ENCODE assay signal across 11 cellular contexts in the genomic region with DNA sequence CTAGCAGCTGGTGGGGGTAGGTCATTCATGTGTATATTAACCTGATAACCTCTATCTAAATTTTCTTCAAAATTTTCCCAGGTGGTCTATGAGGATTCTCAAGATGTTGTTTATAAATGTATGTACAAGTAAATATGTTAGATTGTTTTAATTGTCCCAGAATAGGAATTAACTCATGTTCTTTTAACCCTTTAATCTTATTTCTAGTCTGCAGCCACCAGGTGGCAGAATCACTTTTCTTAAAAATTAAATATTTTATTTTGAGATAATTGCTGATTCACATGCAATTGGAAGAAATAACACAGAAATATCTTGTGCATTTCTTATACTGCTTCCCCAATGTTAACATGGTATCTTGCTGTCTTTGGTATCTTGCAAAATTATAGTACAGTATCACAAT.
DNase-seq lines count a peak whose midpoint lies in the region; TF ChIP-seq lines count a peak whose summit lies in the region.
"Had no signal": no experiment of that assay in that cellular context is flagged by ENCODE, and none has a peak within 500 bp of the region (broad histone marks: within the 10 kb centered on the region; RNA-seq: fewer than 3 reads in every experiment).

No MANE protein-coding gene starts in this region.

- no peaks in the 10 kb centered on the region for H3K4me1 Mint-ChIP-seq in activated T-cell treated with anti-CD3 and anti-CD28 coated beads, Interleukin-2, amount 50 U/mL, for 24 hours (ENCODE audit: low read depth)

- no peaks in the 10 kb centered on the region for H4K20me1 ChIP-seq in PC-9 (ENCODE audit: insufficient read depth)

- POLR2A ChIA-PET in PC-9 (lab: Charles Lee; ENCODE audit: unreplicated experiment), result no interaction called here

- intact Hi-C loops in PC-9 (cut with micrococcal nuclease; ENCODE audit: unreplicated experiment), result no loop called here

- no peaks in the 10 kb centered on the region for H3K4me1 ChIP-seq in PC-9 (replicated peaks; ENCODE audit: insufficient read depth)
- H3K4me1 ChIP-seq: vagina had no signal

- no peak overlapping the region for H2AFZ ChIP-seq in PC-9

- H3K36me3 Mint-ChIP-seq in activated T-cell treated with anti-CD3 and anti-CD28 coated beads, Interleukin-2, amount 50 U/mL, for 24 hours (ENCODE audit: low read depth), result no peaks in the 10 kb centered on the region

- BruUV-seq in PC-9 (replicated peaks; lab: Mats Ljungman, UMichigan), result no TSS peak

- CTCF ChIA-PET in PC-9 (lab: Charles Lee), result interaction anchor here (2.3 kb wide), 1 partner anchor 1415 kb away, joined by 8 read pairs; no protein-coding TSS in a partner anchor

- H3K4me3 ChIP-seq in PC-9 (no peak overlapping the region), fibroblast of pulmonary artery (replicated peaks; ENCODE audit: low read depth, low read length) (no peak overlapping the region), WERI-Rb-1 (ENCODE audit: low read depth, low read length) (no peak overlapping the region)
- H3K4me3 ChIP-seq: vagina had no signal

- H3K27ac ChIP-seq in PC-9 (no peak overlapping the region), WERI-Rb-1 (no peak overlapping the region)
- H3K27ac ChIP-seq: vagina had no signal

- H3K27ac Mint-ChIP-seq in activated T-cell treated with anti-CD3 and anti-CD28 coated beads, Interleukin-2, amount 50 U/mL, for 24 hours, result no peak overlapping the region

- H3K79me2 ChIP-seq in PC-9 (ENCODE audit: low read depth), result no peaks in the 10 kb centered on the region

- DNase-seq in ACHN (peak; percentile 16), GM10266 (ENCODE audit: extremely low spot score) (no peak), PC-9 (no peak), fibroblast of pulmonary artery (ENCODE audit: low read depth) (peak; percentile 20), NCI-H82 (lab: John Stamatoyannopoulos, UW) (no peak), WERI-Rb-1 (no peak), NCI-H146 treated with DMSO at 0.1 percent for 48 hours (lab: John Stamatoyannopoulos, UW; ENCODE audit: unreplicated experiment) (no peak)
- DNase-seq in activated T-cell treated with anti-CD3 and anti-CD28 coated beads, Interleukin-2, amount 50 U/mL, for 24 hours, result no peak
- DNase-seq: activated CD8-positive, alpha-beta memory T cell treated with anti-CD3 and anti-CD28 coated beads, Interleukin-2, amount 50 U/mL, for 4 hours; NCI-H187 had no signal

- peaks cover 23% of the 10 kb centered on the region for H3K27me3 Mint-ChIP-seq in activated T-cell treated with anti-CD3 and anti-CD28 coated beads, Interleukin-2, amount 50 U/mL, for 24 hours

- H3F3A ChIP-seq in PC-9 (ENCODE audit: insufficient read depth, low read depth), result no peaks in the 10 kb centered on the region

- H3K36me3 ChIP-seq in PC-9 (ENCODE audit: low read depth) (no peaks in the 10 kb centered on the region), WERI-Rb-1 (no peaks in the 10 kb centered on the region)
- H3K36me3 ChIP-seq: vagina had no signal

- H3K4me2 ChIP-seq in PC-9, result no peak overlapping the region

- TF ChIP-seq CTCF in GM10266 (IDR thresholded peaks at IDR 0.05; ENCODE audit: control insufficient read depth, insufficient read depth, low read depth, missing control alignments), result peak; percentile 13
- TF ChIP-seq CTCF in PC-9 (conservative IDR thresholded peaks at IDR 0.05), result peak; percentile 76
- peak; percentile 39 for TF ChIP-seq CTCF in fibroblast of pulmonary artery (IDR thresholded peaks at IDR 0.05; ENCODE audit: low read length, missing control alignments)
- TF ChIP-seq CTCF in WERI-Rb-1 (IDR thresholded peaks at IDR 0.05; ENCODE audit: low read depth, low read length), result no peak

- H3K9me3 ChIP-seq in PC-9 (ENCODE audit: insufficient read depth, low read depth) (no peaks in the 10 kb centered on the region), WERI-Rb-1 (ENCODE audit: severe bottlenecking) (no peaks in the 10 kb centered on the region)
- H3K9me3 ChIP-seq: vagina had no signal

- no peaks in the 10 kb centered on the region for H3K9me3 Mint-ChIP-seq in activated T-cell treated with anti-CD3 and anti-CD28 coated beads, Interleukin-2, amount 50 U/mL, for 24 hours

- in situ Hi-C loops in ACHN (cut with HindIII; ENCODE audit: low pct_ligation_motif_present, low pct_unique_long_range_greater_than_20kb, low sequenced_read_pairs), result no loop called here

- no peaks in the 10 kb centered on the region for H3K9me2 ChIP-seq in PC-9 (ENCODE audit: insufficient read depth)

- H3K27me3 ChIP-seq in PC-9 (ENCODE audit: insufficient read depth, low read depth) (no peaks in the 10 kb centered on the region), WERI-Rb-1 (ENCODE audit: insufficient read depth, low read depth, severe bottlenecking) (no peaks in the 10 kb centered on the region)
- H3K27me3 ChIP-seq: vagina had no signal

- no peak overlapping the region for H3K4me3 Mint-ChIP-seq in activated T-cell treated with anti-CD3 and anti-CD28 coated beads, Interleukin-2, amount 50 U/mL, for 24 hours

Comparison
In these comparisons a context has a peak if more than half of its experiments do, and no peak if none do; other contexts are left out.
1. DNase-seq: peak in ACHN (single experiment) and fibroblast of pulmonary artery (single experiment); none in GM10266 (single experiment), PC-9 (0 of 2), NCI-H82 (single experiment), WERI-Rb-1 (single experiment), NCI-H146 treated with DMSO at 0.1 percent for 48 hours (single experiment) and activated T-cell treated with anti-CD3 and anti-CD28 coated beads, Interleukin-2, amount 50 U/mL, for 24 hours (single experiment).